1 cellular context compared by ENCODE assay signal in genomic region chr6:13378669-13379590, GRCh38.
A peak's percentile ranks its signal among the peaks of the same experiment; 100 is the strongest.
TF ChIP-seq lines count a peak whose summit lies in the region.

No MANE protein-coding gene starts in this region.

TF ChIP-seq in HEK293, 187 proteins besides CTCF, POLR2A, EP300 and RAD21 (continued from another document):
- no peak for TF ChIP-seq ZNF280D (tag by site-specific recombination; IDR thresholded peaks at IDR 0.05)
- peak; percentile 20; the same call in 1 of the 2 replicates for TF ChIP-seq GLIS1 (tag by site-specific recombination; IDR thresholded peaks at IDR 0.05)
- peak; percentile 76 for TF ChIP-seq KLF1 (tag by site-specific recombination; IDR thresholded peaks at IDR 0.05)
- TF ChIP-seq ZNF544 (tag by site-specific recombination; IDR thresholded peaks at IDR 0.05), result no peak
